In genomic region chr12:46858368-46858767, GRCh38 we compare ENCODE assay signal across 19 cellular contexts. TPM values are rescaled to one million over a fixed set of nuclear protein-coding genes. Genes with fewer than 3 reads are reported as not detected.
"Had no signal": no experiment of that assay in that cellular context is flagged by ENCODE, and none has a peak within 500 bp of the region (broad histone marks: within the 10 kb centered on the region; RNA-seq: fewer than 3 reads in every experiment).

No MANE protein-coding gene starts in this region.

- H3K4me3 ChIP-seq: ascending aorta, gastroesophageal sphincter, heart right ventricle, pancreas, testis, upper lobe of right lung had no signal

- H3K36me3 ChIP-seq: ascending aorta, gastroesophageal sphincter, heart right ventricle, pancreas, upper lobe of right lung, WERI-Rb-1 had no signal

- H3K27ac ChIP-seq: ascending aorta, gastroesophageal sphincter, heart right ventricle, pancreas, testis, upper lobe of right lung, WERI-Rb-1 had no signal

- FAIRE-seq: bronchial epithelial cell, keratinocyte had no signal

- H3K9me3 ChIP-seq: ascending aorta, pancreas, testis had no signal

- DNase-seq: activated CD4-positive, alpha-beta T cell treated with anti-CD3 and anti-CD28 coated beads, Interleukin-2, amount 50 U/mL, for 48 hours; activated naive CD4-positive, alpha-beta T cell treated with anti-CD3 and anti-CD28 coated beads for 36 hours; activated T-cell treated with anti-CD3 and anti-CD28 coated beads, Interleukin-2, amount 50 U/mL, for 1 hour; endodermal cell; heart right ventricle; naive thymus-derived CD4-positive, alpha-beta T cell; pancreas; stimulated activated CD4-positive, alpha-beta T cell treated with anti-CD3 and anti-CD28 coated beads, Interleukin-1b, Interleukin-23, amount 100 ng/mL, for 48 hours; stimulated activated naive CD8-positive, alpha-beta T cell treated with anti-CD3 and anti-CD28 coated beads, Interleukin-15, amount 100 ng/mL, for 72 hours; testis; upper lobe of right lung; WERI-Rb-1 had no signal

- H3K27me3 ChIP-seq: ascending aorta, gastroesophageal sphincter, heart right ventricle, pancreas, testis, upper lobe of right lung had no signal

- H3K4me1 ChIP-seq: gastroesophageal sphincter, pancreas, testis, upper lobe of right lung had no signal

RNA-seq across cellular contexts. Expression of gene SLC38A4, which starts 32.6 kb away (rescaled TPM):
- total RNA-seq: activated naive CD4-positive, alpha-beta T cell treated with anti-CD3 and anti-CD28 coated beads for 36 hours; activated T-helper 2 cell treated with anti-CD3 and anti-CD28 coated beads, Interferon-gamma antibody, Interleukin-2, Interleukin-4, amounts not matched to agents 10 μg/mL and 5 μg/mL and 100 μg/mL, durations not matched to agents 14 hours and 24 hours and 36 hours; ascending aorta; epithelial cell of proximal tubule; mononuclear cell; naive thymus-derived CD4-positive, alpha-beta T cell had no signal
- polyA plus RNA-seq: naive thymus-derived CD4-positive, alpha-beta T cell had no signal
